Comparison of ENCODE assay signal across 17 cellular contexts in the genomic region with DNA sequence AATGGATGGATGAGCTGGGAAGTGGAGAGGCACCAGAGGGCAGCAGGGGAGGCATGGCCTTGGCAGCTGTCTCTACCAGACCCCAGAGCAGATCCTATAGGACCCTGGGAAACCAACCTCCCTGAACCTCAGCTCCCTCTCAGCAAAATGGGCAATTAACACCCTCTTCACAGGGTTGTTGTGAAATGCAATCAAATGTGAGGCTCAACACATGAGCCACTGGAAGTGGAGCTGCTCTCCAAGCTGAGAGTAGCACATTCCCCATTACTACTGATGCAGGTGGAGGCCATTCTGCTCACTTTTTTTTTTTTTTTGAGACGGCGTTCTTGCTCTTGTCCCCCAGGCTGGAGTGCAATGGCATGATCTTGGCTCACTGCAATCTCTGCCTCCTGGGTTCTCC. TPM values are rescaled to one million over a fixed set of nuclear protein-coding genes. Genes with fewer than 3 reads are reported as not detected.
"Had no signal": no experiment of that assay in that cellular context is flagged by ENCODE, and none has a peak within 500 bp of the region (broad histone marks: within the 10 kb centered on the region; RNA-seq: fewer than 3 reads in every experiment).

No MANE protein-coding gene starts in this region.

- H3K27ac Mint-ChIP-seq: stimulated activated naive CD8-positive, alpha-beta T cell treated with anti-CD3 and anti-CD28 coated beads, Interleukin-15, amount 100 ng/mL, for 72 hours had no signal

- H3K9me3 Mint-ChIP-seq: central memory CD8-positive, alpha-beta T cell; neural crest cell; stimulated activated naive CD8-positive, alpha-beta T cell treated with anti-CD3 and anti-CD28 coated beads, Interleukin-15, amount 100 ng/mL, for 72 hours had no signal

- H3K4me3 Mint-ChIP-seq: central memory CD8-positive, alpha-beta T cell; neural crest cell; stimulated activated naive CD8-positive, alpha-beta T cell treated with anti-CD3 and anti-CD28 coated beads, Interleukin-15, amount 100 ng/mL, for 72 hours had no signal

- DNase-seq: activated CD4-positive, alpha-beta T cell treated with anti-CD3 and anti-CD28 coated beads, Interleukin-2, amount 50 U/mL, for 1 hour; activated naive CD4-positive, alpha-beta T cell treated with Interleukin-2 at 50 U/mL for 16 hours; activated T-cell treated with anti-CD3 and anti-CD28 coated beads for 4 hours; anterior cingulate cortex; brain microvascular endothelial cell; hippocampal formation; ovary; sigmoid colon; stimulated activated CD4-positive, alpha-beta T cell treated with anti-CD3 and anti-CD28 coated beads, Interleukin-1b, Interleukin-23, amount 100 ng/mL, for 48 hours; stimulated activated naive CD8-positive, alpha-beta T cell treated with anti-CD3 and anti-CD28 coated beads, Interleukin-15, amount 100 ng/mL, for 72 hours had no signal

- H3K27ac ChIP-seq: brain microvascular endothelial cell, coronary artery, ovary, sigmoid colon, upper lobe of left lung had no signal

- H3K4me1 Mint-ChIP-seq: central memory CD8-positive, alpha-beta T cell had no signal

- H3K9me3 ChIP-seq: esophagus muscularis mucosa, ovary, sigmoid colon, upper lobe of left lung had no signal

- H3K4me3 ChIP-seq: coronary artery, esophagus muscularis mucosa, ovary, sigmoid colon, upper lobe of left lung had no signal

- H3K36me3 ChIP-seq: brain microvascular endothelial cell, esophagus muscularis mucosa, ovary, sigmoid colon, upper lobe of left lung had no signal

- H3K27me3 ChIP-seq: brain microvascular endothelial cell, esophagus muscularis mucosa, ovary, sigmoid colon, upper lobe of left lung had no signal

RNA-seq across cellular contexts. Expression of gene SYNC, which starts 6.5 kb away (rescaled TPM):
- total RNA-seq: activated CD8-positive, alpha-beta memory T cell treated with anti-CD3 and anti-CD28 coated beads for 36 hours; T-helper 2 cell treated with Interferon-gamma antibody and Interleukin-4, amounts not matched to agents 100 ng/mL and 5 ng/mL, for 36 hours had no signal
